ENCODE assay signal across 1 cellular context in the genomic region with DNA sequence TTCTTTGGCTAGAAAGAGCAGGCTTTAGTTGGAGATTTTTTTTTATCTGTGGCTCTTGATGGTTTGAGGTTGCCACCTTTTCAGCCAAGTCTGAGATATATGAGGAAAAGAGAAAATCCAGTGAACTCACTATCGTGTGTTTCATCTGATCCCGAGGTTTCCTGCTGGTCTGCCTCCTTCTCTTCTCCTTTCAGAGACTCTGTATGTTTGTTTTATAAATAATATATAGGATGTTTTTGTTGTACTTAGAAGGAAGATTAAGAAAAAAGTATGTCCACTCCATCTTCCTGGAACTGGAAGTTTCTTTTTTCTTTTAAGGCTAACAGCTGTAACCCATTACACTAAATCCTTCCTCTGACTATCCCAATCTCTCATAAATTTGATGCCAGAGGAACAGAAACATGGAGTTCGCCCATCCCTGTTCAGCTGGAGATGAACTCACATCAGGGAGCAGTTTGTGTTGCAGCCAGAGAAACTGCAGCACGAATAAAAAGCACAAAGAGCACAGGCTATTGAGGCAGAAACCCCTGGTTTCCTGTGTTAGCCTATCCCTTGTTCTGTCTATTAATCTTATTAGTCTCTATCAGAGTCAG.
TF ChIP-seq lines count a peak whose summit lies in the region.

No MANE protein-coding gene starts in this region.

TF ChIP-seq in endothelial cell of umbilical vein, 7 proteins besides CTCF, POLR2A, EP300 and RAD21:
- TF ChIP-seq MYC (IDR thresholded peaks at IDR 0.05; ENCODE audit: low read depth, low read length) (no peak), FOS (IDR thresholded peaks at IDR 0.05; ENCODE audit: borderline replicate concordance, insufficient read depth, low read length) (no peak), EZH2 (IDR thresholded peaks at IDR 0.05; ENCODE audit: borderline replicate concordance, low read depth, low read length, severe bottlenecking) (no peak), GATA2 (IDR thresholded peaks at IDR 0.05; ENCODE audit: insufficient read depth, insufficient read length, low read depth, low read length) (no peak), JUN (IDR thresholded peaks at IDR 0.05; ENCODE audit: borderline replicate concordance, insufficient read depth, insufficient read length, low read depth) (no peak), POLR2AphosphoS5 (IDR thresholded peaks at IDR 0.05; ENCODE audit: insufficient read depth, low read depth, low read length) (no peak)
- TF ChIP-seq, protein P1, sequence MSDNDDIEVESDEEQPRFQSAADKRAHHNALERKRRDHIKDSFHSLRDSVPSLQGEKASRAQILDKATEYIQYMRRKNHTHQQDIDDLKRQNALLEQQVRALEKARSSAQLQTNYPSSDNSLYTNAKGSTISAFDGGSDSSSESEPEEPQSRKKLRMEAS (IDR thresholded peaks at IDR 0.05; ENCODE audit: insufficient read depth, insufficient read length): no peak
TF ChIP-seq in endothelial cell of umbilical vein: peak in this region for 0.
